Comparison of ENCODE assay signal across 7 cellular contexts in genomic region chr1:233327938-233328660, GRCh38. TPM values are rescaled to one million over a fixed set of nuclear protein-coding genes. Genes with fewer than 3 reads are reported as not detected.
DNase-seq lines count a peak whose midpoint lies in the region; ATAC-seq and TF ChIP-seq lines count a peak whose summit lies in the region.

No MANE protein-coding gene starts in this region.

- peak overlapping the region; percentile 75 to 76 for H3K27ac ChIP-seq in prostate gland

- no peaks in the 10 kb centered on the region for H3K9me2 ChIP-seq in Loucy (replicated peaks; ENCODE audit: low read depth, low read length)

- DNase-seq in GM13976 (ENCODE audit: low spot score) (peak; percentile 36), H4 (ENCODE audit: low spot score) (peak; percentile 13), glomerular visceral epithelial cell (ENCODE audit: extremely low spot score) (peak; percentile 38), prostate gland (ENCODE audit: low spot score) (peak; percentile 7)
- DNase-seq in activated T-cell treated with anti-CD3 and anti-CD28 coated beads, Interleukin-2, amount 50 U/mL, for 48 hours: peak; percentile 41 to 57

- H4K20me1 ChIP-seq in Loucy (ENCODE audit: insufficient read depth, low read length, poor library complexity, severe bottlenecking): peaks cover 7% of the 10 kb centered on the region

- peaks cover 42% of the 10 kb centered on the region for H3K4me1 ChIP-seq in Loucy (ENCODE audit: insufficient read depth, low read length, poor library complexity, severe bottlenecking)
- no peaks in the 10 kb centered on the region for H3K4me1 ChIP-seq in prostate gland (replicated peaks)

- peak overlapping the region; percentile 84 for H3K4me2 ChIP-seq in Loucy (ENCODE audit: low read depth, low read length, poor library complexity, severe bottlenecking)

- under 1% methylated on average over 36 of the region's 105 CpGs for WGBS in prostate gland

- TF ChIP-seq POLR2A in prostate gland (IDR thresholded peaks at IDR 0.05): no peak

- H3K4me3 ChIP-seq in Loucy (ENCODE audit: low read length, poor library complexity, severe bottlenecking) (peak overlapping the region; percentile 78), prostate gland (peak overlapping the region; percentile 50 to 61)

- H3K36me3 ChIP-seq in Loucy (ENCODE audit: insufficient read depth, low read length): no peaks in the 10 kb centered on the region
- no peaks in the 10 kb centered on the region for H3K36me3 ChIP-seq in prostate gland

- in situ Hi-C loops in GM13976 (cut with MboI; ENCODE audit: low sequenced_read_pairs, unreplicated experiment): no loop called here

- H3K9ac ChIP-seq in Loucy (ENCODE audit: low read depth, low read length, poor library complexity, severe bottlenecking): peak overlapping the region; percentile 73

- peak overlapping the region; percentile 93 for H2AFZ ChIP-seq in Loucy (ENCODE audit: low read length)

- H3K79me2 ChIP-seq in Loucy (ENCODE audit: insufficient read depth, low read length): peaks cover 33% of the 10 kb centered on the region

- TF ChIP-seq CTCF in GM13976 (IDR thresholded peaks at IDR 0.05; ENCODE audit: borderline replicate concordance, control extremely low read depth, extremely low read depth, insufficient read depth, missing control alignments) (no peak), Loucy (conservative IDR thresholded peaks at IDR 0.05; ENCODE audit: low read length) (no peak), prostate gland (IDR thresholded peaks at IDR 0.05) (no peak)

- H3K27me3 ChIP-seq in Loucy (ENCODE audit: insufficient read depth, low read length, poor library complexity, severe bottlenecking): no peaks in the 10 kb centered on the region
- no peaks in the 10 kb centered on the region for H3K27me3 ChIP-seq in prostate gland (replicated peaks; ENCODE audit: insufficient read depth)

- no peaks in the 10 kb centered on the region for H3K9me3 ChIP-seq in Loucy (ENCODE audit: insufficient read depth, low read depth, low read length)
- no peaks in the 10 kb centered on the region for H3K9me3 ChIP-seq in prostate gland

- no peak for ATAC-seq in HG02973 (IDR thresholded peaks at IDR 0.05; ENCODE audit: unreplicated experiment)

- peaks cover 7% of the 10 kb centered on the region; the same call in 1 of the 2 replicates for H3F3A ChIP-seq in Loucy (ENCODE audit: low read depth)

- intact Hi-C loops in prostate gland (cut with DNase I): no loop called here

RNA-seq across cellular contexts. Expression of gene MAP3K21, which starts 0.6 kb away (rescaled TPM):
- 2.6 and 5.1 TPM in 2 replicates for total RNA-seq in H4 (2014; rRNA removed; shearing (Covaris generic))
- 10 to 100 TPM in 1 of 2 donors, 1 to 10 TPM in 1; 4.7 to 76.1 TPM for total RNA-seq in prostate gland

RNA-seq across cellular contexts. Expression of gene PCNX2, which starts 32.6 kb away (rescaled TPM):
- 14.7 and 18.6 TPM in 2 replicates for total RNA-seq in H4 (2014; rRNA removed; shearing (Covaris generic))
- total RNA-seq in prostate gland: 10 to 100 TPM in 1 of 2 donors, 1 to 10 TPM in 1; 8.4 to 23.2 TPM
